8 cellular contexts compared by ENCODE assay signal in genomic region chr15:92902723-92903587, GRCh38. TPM values are rescaled to one million over a fixed set of nuclear protein-coding genes. Genes with fewer than 3 reads are reported as not detected.
DNase-seq lines count a peak whose midpoint lies in the region; ATAC-seq and TF ChIP-seq lines count a peak whose summit lies in the region.

No MANE protein-coding gene starts in this region.

- H2AFZ ChIP-seq in OCI-LY1 (ENCODE audit: low read length): no peak overlapping the region

- H3K9me3 Mint-ChIP-seq in nephron progenitor cell: peaks cover 3% of the 10 kb centered on the region

- H3K4me1 ChIP-seq in OCI-LY1 (ENCODE audit: insufficient read depth, low read length, severe bottlenecking): peaks cover 65% of the 10 kb centered on the region

- H3K36me3 ChIP-seq in OCI-LY1 (ENCODE audit: insufficient read depth, low read length): peaks cover 52% of the 10 kb centered on the region

- peak overlapping the region; percentile 77 for H3K4me2 ChIP-seq in OCI-LY1 (ENCODE audit: low read length)

- peak overlapping the region; percentile 94 for H3K9ac ChIP-seq in OCI-LY1 (ENCODE audit: low read length)

- H3K27me3 ChIP-seq in OCI-LY1 (ENCODE audit: insufficient read depth, low read length) (no peaks in the 10 kb centered on the region), dorsolateral prefrontal cortex (no peaks in the 10 kb centered on the region)

- ATAC-seq in GM18870 (IDR thresholded peaks at IDR 0.05; ENCODE audit: unreplicated experiment) (no peak), HG03045 (IDR thresholded peaks at IDR 0.05; ENCODE audit: unreplicated experiment) (no peak)

- H3K27ac ChIP-seq in OCI-LY1 (ENCODE audit: low read depth, low read length, poor library complexity, severe bottlenecking) (peak overlapping the region; percentile 97), dorsolateral prefrontal cortex (peak overlapping the region; percentile 77 to 100 (median 99))

- H3K4me1 Mint-ChIP-seq in nephron progenitor cell: peaks cover 48% of the 10 kb centered on the region

- peak overlapping the region; percentile 100 for H3K27ac Mint-ChIP-seq in nephron progenitor cell

- H4K20me1 ChIP-seq in OCI-LY1 (ENCODE audit: insufficient read depth, low read length): 0 out of 2 replicates have a peak, but pooled peaks cover 2% of the 10 kb centered on the region

- peak overlapping the region; percentile 74 for H3K4me3 ChIP-seq in OCI-LY1 (ENCODE audit: low read depth, low read length, poor library complexity, severe bottlenecking)
- peak overlapping the region; percentile 45 to 97 (median 73) for H3K4me3 ChIP-seq in dorsolateral prefrontal cortex

- no peak for TF ChIP-seq CTCF in OCI-LY1 (IDR thresholded peaks at IDR 0.05; ENCODE audit: low read length)
- no peak for TF ChIP-seq CTCF in dorsolateral prefrontal cortex (IDR thresholded peaks at IDR 0.05 in 54 of 56, conservative IDR thresholded peaks at IDR 0.05 in 2 of 56; ENCODE audit: low read depth in 1 of 56, partially characterized antibody in 56 of 56)
- no peak for TF ChIP-seq CTCF in nephron progenitor cell (IDR thresholded peaks at IDR 0.05)

- H3K36me3 Mint-ChIP-seq in nephron progenitor cell (ENCODE audit: low read depth): peaks cover 54% of the 10 kb centered on the region

- no peaks in the 10 kb centered on the region for H3K9me3 ChIP-seq in OCI-LY1 (ENCODE audit: low read length)

- no peaks in the 10 kb centered on the region for H3K9me2 ChIP-seq in OCI-LY1 (ENCODE audit: low read depth, low read length)

- peak overlapping the region; percentile 95 for H3K4me3 Mint-ChIP-seq in nephron progenitor cell

- H3F3A ChIP-seq in OCI-LY1 (ENCODE audit: insufficient read depth, low read length): peaks cover 20% of the 10 kb centered on the region; the same call in 1 of the 2 replicates

- H3K79me2 ChIP-seq in OCI-LY1 (ENCODE audit: insufficient read depth, low read length): peaks cover 94% of the 10 kb centered on the region

- DNase-seq in DMS53 (lab: John Stamatoyannopoulos, UW) (peak; percentile 46), DMS53 treated with DMSO at 0.1 percent for 48 hours (lab: John Stamatoyannopoulos, UW; ENCODE audit: unreplicated experiment) (no peak), dorsolateral prefrontal cortex (no peak), nephron progenitor cell (no peak), cerebellar nuclear complex (lab: John Stamatoyannopoulos, UW) (no peak)

- intact Hi-C loops in dorsolateral prefrontal cortex (cut with DNase I): loop anchor here in 1 of 2 donors (5.0 to 10.0 kb wide), 2 partner anchors 71 to 188 kb away; no protein-coding TSS in a partner anchor

- no peaks in the 10 kb centered on the region for H3K27me3 Mint-ChIP-seq in nephron progenitor cell (ENCODE audit: low read depth, poor library complexity)

RNA-seq across cellular contexts. Expression of gene CHD2, which starts 2.8 kb away (rescaled TPM):
- total RNA-seq in dorsolateral prefrontal cortex: 100 to 1,000 TPM; 120 to 227 (median 167) TPM
